In the genomic region with DNA sequence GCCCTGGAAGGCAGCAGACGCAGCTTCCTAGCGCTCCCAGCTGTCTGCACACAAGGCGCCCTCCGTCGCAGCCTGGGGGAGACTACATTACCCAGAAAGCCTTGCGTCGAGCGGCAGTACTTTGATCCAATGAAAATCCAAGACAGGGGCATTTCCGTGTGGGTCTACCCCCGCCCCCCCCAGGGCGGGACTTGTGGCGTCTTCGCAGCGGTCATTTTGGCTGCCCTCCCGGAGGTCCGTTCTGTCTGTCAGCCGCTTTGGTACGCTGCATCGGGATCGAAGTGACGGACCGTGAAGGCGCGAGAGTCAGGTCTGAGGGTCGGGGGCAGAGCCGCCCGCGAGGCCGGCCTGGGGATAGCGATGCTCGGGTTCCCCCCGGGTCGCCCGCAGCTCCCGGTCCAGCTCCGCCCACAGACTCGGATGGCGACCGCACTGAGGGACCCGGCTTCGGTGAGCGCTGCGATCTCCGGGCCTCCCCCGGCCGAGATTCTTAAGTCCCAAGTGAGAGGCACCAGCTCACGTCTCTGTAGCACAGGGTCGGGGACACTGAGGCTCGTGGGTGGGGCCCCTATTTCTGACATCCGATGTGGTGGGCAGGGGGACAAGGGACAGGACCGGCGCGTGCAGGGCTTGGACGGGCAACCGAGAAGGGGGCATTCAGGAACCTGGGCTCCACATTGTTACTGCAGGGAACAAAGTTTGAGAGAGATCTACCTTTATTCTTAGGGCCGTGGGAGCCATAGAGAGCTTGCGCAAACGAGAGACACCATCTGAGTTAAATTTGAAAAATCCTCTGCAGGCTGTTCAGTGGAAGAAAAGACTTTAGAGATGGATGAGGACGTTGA, we compare ENCODE assay signal across 8 cellular contexts. TPM values are rescaled to one million over a fixed set of nuclear protein-coding genes. Genes with fewer than 3 reads are reported as not detected.
A peak's percentile ranks its signal among the peaks of the same experiment; 100 is the strongest.
DNase-seq lines count a peak whose midpoint lies in the region; ATAC-seq and TF ChIP-seq lines count a peak whose summit lies in the region.

A gene (plus strand): TSS at position 182 of the 845 bp plus-strand sequence. CDS start 179 bp downstream, at position 361.

- H3K9me3 ChIP-seq in SU-DHL-6 (ENCODE audit: insufficient read depth, low read length) = peaks cover 14% of the 10 kb centered on the region
- H3K9me3 ChIP-seq in ovary = peaks cover 10 to 14% of the 10 kb centered on the region in 2 donors
- no peaks in the 10 kb centered on the region for H3K9me3 ChIP-seq in thyroid gland

- peak; percentile 96 for ATAC-seq in HG02588 (IDR thresholded peaks at IDR 0.05; ENCODE audit: unreplicated experiment)
- ATAC-seq in activated naive CD8-positive, alpha-beta T cell treated with anti-CD3 and anti-CD28 coated beads, Interleukin-2, amount 10 ng/mL, durations not matched to agents 7 days and 5 days (ENCODE audit: low read depth) = peak; percentile 98
- peak; percentile 100 for ATAC-seq in Right ventricle myocardium superior (ENCODE audit: poor library complexity)

- H3K36me3 Mint-ChIP-seq in activated naive CD8-positive, alpha-beta T cell treated with anti-CD3 and anti-CD28 coated beads, Interleukin-2, amount 10 ng/mL, durations not matched to agents 7 days and 5 days = peaks cover 49% of the 10 kb centered on the region

- peak within 1 kb of the TSS; percentile 94 for H2AFZ ChIP-seq in SU-DHL-6 (ENCODE audit: low read depth, low read length, severe bottlenecking)

- peak within 1 kb of the TSS; percentile 81 for H3K4me3 ChIP-seq in SU-DHL-6 (ENCODE audit: insufficient read depth, low read length, poor library complexity, severe bottlenecking)
- H3K4me3 ChIP-seq in ovary = peak within 1 kb of the TSS; percentile 60
- H3K4me3 ChIP-seq in thyroid gland (replicated peaks in 1 of 3) = peak within 1 kb of the TSS; percentile 75 to 96 (median 86)

- no peaks in the 10 kb centered on the region for H3K79me2 ChIP-seq in SU-DHL-6 (ENCODE audit: insufficient read depth, low read length)

- H3K27me3 ChIP-seq in SU-DHL-6 (ENCODE audit: low read length) (no peaks in the 10 kb centered on the region), ovary (no peaks in the 10 kb centered on the region), thyroid gland (no peaks in the 10 kb centered on the region)

- H3K4me3 Mint-ChIP-seq in activated naive CD8-positive, alpha-beta T cell treated with anti-CD3 and anti-CD28 coated beads, Interleukin-2, amount 10 ng/mL, durations not matched to agents 7 days and 5 days = peak within 1 kb of the TSS; percentile 96

- H3F3A ChIP-seq in SU-DHL-6 (ENCODE audit: insufficient read depth) = no peaks in the 10 kb centered on the region

- DNase-seq in GM10266 (ENCODE audit: extremely low spot score) (peak; percentile 93), NCI-H1092 (lab: John Stamatoyannopoulos, UW) (peak; percentile 85), Right ventricle myocardium superior (peak; percentile 96), ovary (peak; percentile 90 to 94 (median 93)), thyroid gland (peak; percentile 94)
- DNase-seq in activated naive CD8-positive, alpha-beta T cell treated with anti-CD3 and anti-CD28 coated beads, Interleukin-2, amount 10 ng/mL, durations not matched to agents 7 days and 5 days = peak; percentile 87

- no peak within 1 kb of the TSS for H3K27ac ChIP-seq in SU-DHL-6 (ENCODE audit: low read depth, low read length)
- peak within 1 kb of the TSS in 1 of 2 donors; percentile 52 for H3K27ac ChIP-seq in ovary
- peak within 1 kb of the TSS; percentile 54 to 84 (median 72) for H3K27ac ChIP-seq in thyroid gland

- H3K36me3 ChIP-seq in SU-DHL-6 (ENCODE audit: low read length) (peaks cover 32% of the 10 kb centered on the region), ovary (no peaks in the 10 kb centered on the region), thyroid gland (peaks cover 12 to 16% of the 10 kb centered on the region in 2 donors)

- no peak for TF ChIP-seq EP300 in ovary (IDR thresholded peaks at IDR 0.05)

- no peaks in the 10 kb centered on the region for H4K20me1 ChIP-seq in SU-DHL-6 (ENCODE audit: low read depth, low read length)

- H3K27ac Mint-ChIP-seq in activated naive CD8-positive, alpha-beta T cell treated with anti-CD3 and anti-CD28 coated beads, Interleukin-2, amount 10 ng/mL, durations not matched to agents 7 days and 5 days = peak within 1 kb of the TSS; percentile 89

- TF ChIP-seq POLR2A in ovary (IDR thresholded peaks at IDR 0.05) (no peak), thyroid gland (IDR thresholded peaks at IDR 0.05) (peak in 1 of 2 donors; percentile 54)

- no peaks in the 10 kb centered on the region for H3K27me3 Mint-ChIP-seq in activated naive CD8-positive, alpha-beta T cell treated with anti-CD3 and anti-CD28 coated beads, Interleukin-2, amount 10 ng/mL, durations not matched to agents 7 days and 5 days

- H3K9me3 Mint-ChIP-seq in activated naive CD8-positive, alpha-beta T cell treated with anti-CD3 and anti-CD28 coated beads, Interleukin-2, amount 10 ng/mL, durations not matched to agents 7 days and 5 days = peaks cover 25% of the 10 kb centered on the region

- H3K4me1 ChIP-seq in ovary (ENCODE audit: insufficient read depth) = no peaks in the 10 kb centered on the region
- H3K4me1 ChIP-seq in thyroid gland = peaks cover 10% of the 10 kb centered on the region in 2 donors

- peaks cover 19% of the 10 kb centered on the region for H3K4me1 Mint-ChIP-seq in activated naive CD8-positive, alpha-beta T cell treated with anti-CD3 and anti-CD28 coated beads, Interleukin-2, amount 10 ng/mL, durations not matched to agents 7 days and 5 days

- no peaks in the 10 kb centered on the region for H3K9me2 ChIP-seq in SU-DHL-6 (replicated peaks; ENCODE audit: insufficient read depth, low read length)

- H3K9ac ChIP-seq in SU-DHL-6 (ENCODE audit: low read length) = peak within 1 kb of the TSS; percentile 71

- TF ChIP-seq CTCF in GM10266 (IDR thresholded peaks at IDR 0.05; ENCODE audit: control insufficient read depth, insufficient read depth, low read depth, missing control alignments) (no peak), SU-DHL-6 (IDR thresholded peaks at IDR 0.05; ENCODE audit: insufficient read depth, low read length, poor library complexity, severe bottlenecking) (no peak), ovary (IDR thresholded peaks at IDR 0.05) (no peak), thyroid gland (IDR thresholded peaks at IDR 0.05) (no peak)

- WGBS in ovary, 3 donors = 1 to 3% (median 2%) methylated on average over 25 to 59 of the region's 59 CpGs
- WGBS in thyroid gland, 2 donors = 2 to 6% methylated on average over 12 to 14 of the region's 59 CpGs

- intact Hi-C loops in Right ventricle myocardium superior (cut with DNase I) = no loop called here
- intact Hi-C loops in ovary (cut with DNase I) = no loop called here
- intact Hi-C loops in thyroid gland (cut with DNase I) = no loop called here

- POLR2A ChIA-PET in activated naive CD8-positive, alpha-beta T cell treated with anti-CD3 and anti-CD28 coated beads, Interleukin-2, amount 10 ng/mL, durations not matched to agents 7 days and 5 days (lab: Charles Lee) = interaction anchor here (0.6 to 2.0 kb wide), 11 partner anchors 19 to 426 kb away, joined by 3 to 12 read pairs (median 4); a partner anchor contains a TSS

- peak within 1 kb of the TSS; percentile 55 for H3K4me2 ChIP-seq in SU-DHL-6 (ENCODE audit: low read depth, low read length, poor library complexity, severe bottlenecking)

RNA-seq across cellular contexts. Expression of the gene that starts here (rescaled TPM):
- 10 to 100 TPM; 30.6 to 33.6 TPM for total RNA-seq in activated naive CD8-positive, alpha-beta T cell treated with anti-CD3 and anti-CD28 coated beads, Interleukin-2, amount 10 ng/mL, durations not matched to agents 7 days and 5 days
- total RNA-seq in Right ventricle myocardium superior (8.6 TPM), ovary (10 to 100 TPM in 6 of 7 donors, 1 to 10 TPM in 1; 8.3 to 16.7 (median 12.0) TPM), thyroid gland (10 to 100 TPM; 16.2 to 27.5 (median 21.8) TPM)
- polyA plus RNA-seq in ovary = 10 to 100 TPM in 1 of 2 donors, 1 to 10 TPM in 1; 8.4 to 16.3 TPM
